1 cellular context compared by ENCODE assay signal in the genomic region with DNA sequence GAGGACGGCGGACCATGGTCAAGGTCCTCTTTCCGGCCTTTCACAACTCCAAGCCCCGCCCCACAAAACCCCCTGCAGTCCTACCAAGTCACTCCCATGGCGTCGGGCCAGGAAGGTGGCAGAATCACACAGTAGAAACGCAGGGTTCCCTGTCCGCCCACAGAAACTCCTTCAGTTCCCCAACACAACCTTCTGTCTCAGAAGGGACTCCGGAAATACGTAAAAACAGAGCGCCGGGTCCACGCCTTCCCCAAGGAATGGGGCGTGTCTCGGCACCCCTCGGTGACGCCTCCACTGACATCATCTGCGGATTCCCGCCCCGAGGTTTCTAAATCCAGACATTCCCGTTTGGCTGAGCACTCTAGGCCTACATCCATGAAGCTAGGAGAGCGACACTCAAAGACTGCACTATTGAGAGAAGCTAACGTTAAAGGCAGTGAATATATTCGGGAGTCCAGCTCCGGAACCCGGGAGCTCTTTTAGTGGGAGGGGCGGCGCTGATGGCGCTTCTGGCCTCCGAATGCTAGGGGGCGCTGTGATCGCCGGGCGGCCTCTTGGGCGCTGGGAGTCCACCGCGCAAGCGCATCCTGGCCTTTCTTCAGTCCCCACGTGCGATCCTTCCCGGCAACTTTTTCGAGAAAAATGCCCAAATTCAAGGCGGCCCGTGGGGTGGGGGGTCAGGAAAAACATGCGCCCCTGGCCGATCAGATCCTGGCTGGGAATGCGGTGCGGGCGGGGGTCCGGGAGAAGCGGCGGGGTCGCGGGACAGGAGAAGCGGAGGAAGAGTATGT.
TF ChIP-seq lines count a peak whose summit lies in the region.

A gene with protein sequence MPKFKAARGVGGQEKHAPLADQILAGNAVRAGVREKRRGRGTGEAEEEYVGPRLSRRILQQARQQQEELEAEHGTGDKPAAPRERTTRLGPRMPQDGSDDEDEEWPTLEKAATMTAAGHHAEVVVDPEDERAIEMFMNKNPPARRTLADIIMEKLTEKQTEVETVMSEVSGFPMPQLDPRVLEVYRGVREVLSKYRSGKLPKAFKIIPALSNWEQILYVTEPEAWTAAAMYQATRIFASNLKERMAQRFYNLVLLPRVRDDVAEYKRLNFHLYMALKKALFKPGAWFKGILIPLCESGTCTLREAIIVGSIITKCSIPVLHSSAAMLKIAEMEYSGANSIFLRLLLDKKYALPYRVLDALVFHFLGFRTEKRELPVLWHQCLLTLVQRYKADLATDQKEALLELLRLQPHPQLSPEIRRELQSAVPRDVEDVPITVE (plus strand): TSS at position 579 of the 791 bp plus-strand sequence. CDS start 64 bp downstream, at position 643.
A gene with protein sequence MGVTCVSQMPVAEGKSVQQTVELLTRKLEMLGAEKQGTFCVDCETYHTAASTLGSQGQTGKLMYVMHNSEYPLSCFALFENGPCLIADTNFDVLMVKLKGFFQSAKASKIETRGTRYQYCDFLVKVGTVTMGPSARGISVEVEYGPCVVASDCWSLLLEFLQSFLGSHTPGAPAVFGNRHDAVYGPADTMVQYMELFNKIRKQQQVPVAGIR (minus strand): TSS at position 219 of the 791 bp plus-strand sequence. CDS start 121 bp downstream, at position 98.

TF ChIP-seq in HEK293, 187 proteins besides CTCF, POLR2A, EP300 and RAD21 (continued from another document and continues in another):
- TF ChIP-seq, protein P1, sequence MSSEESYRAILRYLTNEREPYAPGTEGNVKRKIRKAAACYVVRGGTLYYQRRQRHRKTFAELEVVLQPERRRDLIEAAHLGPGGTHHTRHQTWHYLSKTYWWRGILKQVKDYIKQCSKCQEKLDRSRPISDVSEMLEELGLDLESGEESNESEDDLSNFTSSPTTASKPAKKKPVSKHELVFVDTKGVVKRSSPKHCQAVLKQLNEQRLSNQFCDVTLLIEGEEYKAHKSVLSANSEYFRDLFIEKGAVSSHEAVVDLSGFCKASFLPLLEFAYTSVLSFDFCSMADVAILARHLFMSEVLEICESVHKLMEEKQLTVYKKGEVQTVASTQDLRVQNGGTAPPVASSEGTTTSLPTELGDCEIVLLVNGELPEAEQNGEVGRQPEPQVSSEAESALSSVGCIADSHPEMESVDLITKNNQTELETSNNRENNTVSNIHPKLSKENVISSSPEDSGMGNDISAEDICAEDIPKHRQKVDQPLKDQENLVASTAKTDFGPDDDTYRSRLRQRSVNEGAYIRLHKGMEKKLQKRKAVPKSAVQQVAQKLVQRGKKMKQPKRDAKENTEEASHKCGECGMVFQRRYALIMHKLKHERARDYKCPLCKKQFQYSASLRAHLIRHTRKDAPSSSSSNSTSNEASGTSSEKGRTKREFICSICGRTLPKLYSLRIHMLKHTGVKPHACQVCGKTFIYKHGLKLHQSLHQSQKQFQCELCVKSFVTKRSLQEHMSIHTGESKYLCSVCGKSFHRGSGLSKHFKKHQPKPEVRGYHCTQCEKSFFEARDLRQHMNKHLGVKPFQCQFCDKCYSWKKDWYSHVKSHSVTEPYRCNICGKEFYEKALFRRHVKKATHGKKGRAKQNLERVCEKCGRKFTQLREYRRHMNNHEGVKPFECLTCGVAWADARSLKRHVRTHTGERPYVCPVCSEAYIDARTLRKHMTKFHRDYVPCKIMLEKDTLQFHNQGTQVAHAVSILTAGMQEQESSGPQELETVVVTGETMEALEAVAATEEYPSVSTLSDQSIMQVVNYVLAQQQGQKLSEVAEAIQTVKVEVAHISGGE (tag by site-specific recombination; conservative IDR thresholded peaks at IDR 0.05; ENCODE audit: low read depth) = peak; percentile 86
- TF ChIP-seq ZNF133 (tag by site-specific recombination; IDR thresholded peaks at IDR 0.05) (no peak), ZNF830 (tag by site-specific recombination; IDR thresholded peaks at IDR 0.05; ENCODE audit: low read depth) (no peak), ZNF404 (tag by site-specific recombination; IDR thresholded peaks at IDR 0.05) (no peak), ZBTB7A (tag by site-specific recombination; IDR thresholded peaks at IDR 0.05; ENCODE audit: low read depth) (0 out of 2 replicates have a peak, but pooled peaks have one; percentile 25), ZNF140 (tag by site-specific recombination; IDR thresholded peaks at IDR 0.05) (no peak), ZNF768 (tag by site-specific recombination; IDR thresholded peaks at IDR 0.05) (no peak), MEIS1 (CRISPR knock-in tag; IDR thresholded peaks at IDR 0.05; ENCODE audit: borderline replicate concordance) (no peak), KLF16 (tag by site-specific recombination; IDR thresholded peaks at IDR 0.05) (peak; percentile 97), ZNF311 (tag by site-specific recombination; IDR thresholded peaks at IDR 0.05; ENCODE audit: borderline replicate concordance) (no peak), ZNF202 (tag by site-specific recombination; IDR thresholded peaks at IDR 0.05; ENCODE audit: borderline replicate concordance) (no peak), GLI2 (tag by site-specific recombination; IDR thresholded peaks at IDR 0.05; ENCODE audit: borderline replicate concordance, low read depth) (no peak), ZNF37A (tag by site-specific recombination; IDR thresholded peaks at IDR 0.05) (no peak), ZNF555 (tag by site-specific recombination; conservative IDR thresholded peaks at IDR 0.05) (no peak), ZNF558 (tag by site-specific recombination; IDR thresholded peaks at IDR 0.05) (peak; percentile 56; the same call in 1 of the 2 replicates), ZNF174 (tag by site-specific recombination; IDR thresholded peaks at IDR 0.05) (no peak), ZNF24 (tag by site-specific recombination; IDR thresholded peaks at IDR 0.05) (0 out of 2 replicates have a peak, but pooled peaks have one; percentile 44), ZNF391 (tag by site-specific recombination; IDR thresholded peaks at IDR 0.05; ENCODE audit: borderline replicate concordance, low read depth) (no peak), HOXC10 (CRISPR knock-in tag; IDR thresholded peaks at IDR 0.05) (no peak), ZNF658 (tag by site-specific recombination; IDR thresholded peaks at IDR 0.05) (no peak), ZNF157 (tag by site-specific recombination; IDR thresholded peaks at IDR 0.05) (no peak), ZNF792 (tag by site-specific recombination; IDR thresholded peaks at IDR 0.05) (no peak), SP3 (tag by site-specific recombination; IDR thresholded peaks at IDR 0.05) (peak; percentile 98)
- TF ChIP-seq, protein P2, sequence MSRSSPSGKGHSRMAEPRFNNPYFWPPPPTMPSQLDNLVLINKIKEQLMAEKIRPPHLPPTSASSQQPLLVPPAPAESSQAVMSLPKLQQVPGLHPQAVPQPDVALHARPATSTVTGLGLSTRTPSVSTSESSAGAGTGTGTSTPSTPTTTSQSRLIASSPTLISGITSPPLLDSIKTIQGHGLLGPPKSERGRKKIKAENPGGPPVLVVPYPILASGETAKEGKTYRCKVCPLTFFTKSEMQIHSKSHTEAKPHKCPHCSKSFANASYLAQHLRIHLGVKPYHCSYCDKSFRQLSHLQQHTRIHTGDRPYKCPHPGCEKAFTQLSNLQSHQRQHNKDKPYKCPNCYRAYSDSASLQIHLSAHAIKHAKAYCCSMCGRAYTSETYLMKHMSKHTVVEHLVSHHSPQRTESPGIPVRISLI (tag by site-specific recombination; IDR thresholded peaks at IDR 0.05) = no peak
- TF ChIP-seq, protein P3, sequence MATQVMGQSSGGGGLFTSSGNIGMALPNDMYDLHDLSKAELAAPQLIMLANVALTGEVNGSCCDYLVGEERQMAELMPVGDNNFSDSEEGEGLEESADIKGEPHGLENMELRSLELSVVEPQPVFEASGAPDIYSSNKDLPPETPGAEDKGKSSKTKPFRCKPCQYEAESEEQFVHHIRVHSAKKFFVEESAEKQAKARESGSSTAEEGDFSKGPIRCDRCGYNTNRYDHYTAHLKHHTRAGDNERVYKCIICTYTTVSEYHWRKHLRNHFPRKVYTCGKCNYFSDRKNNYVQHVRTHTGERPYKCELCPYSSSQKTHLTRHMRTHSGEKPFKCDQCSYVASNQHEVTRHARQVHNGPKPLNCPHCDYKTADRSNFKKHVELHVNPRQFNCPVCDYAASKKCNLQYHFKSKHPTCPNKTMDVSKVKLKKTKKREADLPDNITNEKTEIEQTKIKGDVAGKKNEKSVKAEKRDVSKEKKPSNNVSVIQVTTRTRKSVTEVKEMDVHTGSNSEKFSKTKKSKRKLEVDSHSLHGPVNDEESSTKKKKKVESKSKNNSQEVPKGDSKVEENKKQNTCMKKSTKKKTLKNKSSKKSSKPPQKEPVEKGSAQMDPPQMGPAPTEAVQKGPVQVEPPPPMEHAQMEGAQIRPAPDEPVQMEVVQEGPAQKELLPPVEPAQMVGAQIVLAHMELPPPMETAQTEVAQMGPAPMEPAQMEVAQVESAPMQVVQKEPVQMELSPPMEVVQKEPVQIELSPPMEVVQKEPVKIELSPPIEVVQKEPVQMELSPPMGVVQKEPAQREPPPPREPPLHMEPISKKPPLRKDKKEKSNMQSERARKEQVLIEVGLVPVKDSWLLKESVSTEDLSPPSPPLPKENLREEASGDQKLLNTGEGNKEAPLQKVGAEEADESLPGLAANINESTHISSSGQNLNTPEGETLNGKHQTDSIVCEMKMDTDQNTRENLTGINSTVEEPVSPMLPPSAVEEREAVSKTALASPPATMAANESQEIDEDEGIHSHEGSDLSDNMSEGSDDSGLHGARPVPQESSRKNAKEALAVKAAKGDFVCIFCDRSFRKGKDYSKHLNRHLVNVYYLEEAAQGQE (tag by site-specific recombination; IDR thresholded peaks at IDR 0.05) = peak; percentile 21; the same call in 1 of the 2 replicates
- TF ChIP-seq, protein P4, sequence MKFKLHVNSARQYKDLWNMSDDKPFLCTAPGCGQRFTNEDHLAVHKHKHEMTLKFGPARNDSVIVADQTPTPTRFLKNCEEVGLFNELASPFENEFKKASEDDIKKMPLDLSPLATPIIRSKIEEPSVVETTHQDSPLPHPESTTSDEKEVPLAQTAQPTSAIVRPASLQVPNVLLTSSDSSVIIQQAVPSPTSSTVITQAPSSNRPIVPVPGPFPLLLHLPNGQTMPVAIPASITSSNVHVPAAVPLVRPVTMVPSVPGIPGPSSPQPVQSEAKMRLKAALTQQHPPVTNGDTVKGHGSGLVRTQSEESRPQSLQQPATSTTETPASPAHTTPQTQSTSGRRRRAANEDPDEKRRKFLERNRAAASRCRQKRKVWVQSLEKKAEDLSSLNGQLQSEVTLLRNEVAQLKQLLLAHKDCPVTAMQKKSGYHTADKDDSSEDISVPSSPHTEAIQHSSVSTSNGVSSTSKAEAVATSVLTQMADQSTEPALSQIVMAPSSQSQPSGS (tag by site-specific recombination; IDR thresholded peaks at IDR 0.05; ENCODE audit: low read depth) = peak; percentile 86
- TF ChIP-seq, protein P5, sequence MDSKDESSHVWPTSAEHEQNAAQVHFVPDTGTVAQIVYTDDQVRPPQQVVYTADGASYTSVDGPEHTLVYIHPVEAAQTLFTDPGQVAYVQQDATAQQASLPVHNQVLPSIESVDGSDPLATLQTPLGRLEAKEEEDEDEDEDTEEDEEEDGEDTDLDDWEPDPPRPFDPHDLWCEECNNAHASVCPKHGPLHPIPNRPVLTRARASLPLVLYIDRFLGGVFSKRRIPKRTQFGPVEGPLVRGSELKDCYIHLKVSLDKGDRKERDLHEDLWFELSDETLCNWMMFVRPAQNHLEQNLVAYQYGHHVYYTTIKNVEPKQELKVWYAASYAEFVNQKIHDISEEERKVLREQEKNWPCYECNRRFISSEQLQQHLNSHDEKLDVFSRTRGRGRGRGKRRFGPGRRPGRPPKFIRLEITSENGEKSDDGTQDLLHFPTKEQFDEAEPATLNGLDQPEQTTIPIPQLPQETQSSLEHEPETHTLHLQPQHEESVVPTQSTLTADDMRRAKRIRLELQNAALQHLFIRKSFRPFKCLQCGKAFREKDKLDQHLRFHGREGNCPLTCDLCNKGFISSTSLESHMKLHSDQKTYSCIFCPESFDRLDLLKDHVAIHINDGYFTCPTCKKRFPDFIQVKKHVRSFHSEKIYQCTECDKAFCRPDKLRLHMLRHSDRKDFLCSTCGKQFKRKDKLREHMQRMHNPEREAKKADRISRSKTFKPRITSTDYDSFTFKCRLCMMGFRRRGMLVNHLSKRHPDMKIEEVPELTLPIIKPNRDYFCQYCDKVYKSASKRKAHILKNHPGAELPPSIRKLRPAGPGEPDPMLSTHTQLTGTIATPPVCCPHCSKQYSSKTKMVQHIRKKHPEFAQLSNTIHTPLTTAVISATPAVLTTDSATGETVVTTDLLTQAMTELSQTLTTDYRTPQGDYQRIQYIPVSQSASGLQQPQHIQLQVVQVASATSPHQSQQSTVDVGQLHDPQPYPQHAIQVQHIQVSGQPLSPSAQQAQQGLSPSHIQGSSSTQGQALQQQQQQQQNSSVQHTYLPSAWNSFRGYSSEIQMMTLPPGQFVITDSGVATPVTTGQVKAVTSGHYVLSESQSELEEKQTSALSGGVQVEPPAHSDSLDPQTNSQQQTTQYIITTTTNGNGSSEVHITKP (tag by site-specific recombination; IDR thresholded peaks at IDR 0.05) = peak; percentile 82
- TF ChIP-seq, protein P6, sequence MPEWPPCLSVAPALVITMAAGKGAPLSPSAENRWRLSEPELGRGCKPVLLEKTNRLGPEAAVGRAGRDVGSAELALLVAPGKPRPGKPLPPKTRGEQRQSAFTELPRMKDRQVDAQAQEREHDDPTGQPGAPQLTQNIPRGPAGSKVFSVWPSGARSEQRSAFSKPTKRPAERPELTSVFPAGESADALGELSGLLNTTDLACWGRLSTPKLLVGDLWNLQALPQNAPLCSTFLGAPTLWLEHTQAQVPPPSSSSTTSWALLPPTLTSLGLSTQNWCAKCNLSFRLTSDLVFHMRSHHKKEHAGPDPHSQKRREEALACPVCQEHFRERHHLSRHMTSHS (tag by site-specific recombination; IDR thresholded peaks at IDR 0.05) = no peak
- TF ChIP-seq, protein P7, sequence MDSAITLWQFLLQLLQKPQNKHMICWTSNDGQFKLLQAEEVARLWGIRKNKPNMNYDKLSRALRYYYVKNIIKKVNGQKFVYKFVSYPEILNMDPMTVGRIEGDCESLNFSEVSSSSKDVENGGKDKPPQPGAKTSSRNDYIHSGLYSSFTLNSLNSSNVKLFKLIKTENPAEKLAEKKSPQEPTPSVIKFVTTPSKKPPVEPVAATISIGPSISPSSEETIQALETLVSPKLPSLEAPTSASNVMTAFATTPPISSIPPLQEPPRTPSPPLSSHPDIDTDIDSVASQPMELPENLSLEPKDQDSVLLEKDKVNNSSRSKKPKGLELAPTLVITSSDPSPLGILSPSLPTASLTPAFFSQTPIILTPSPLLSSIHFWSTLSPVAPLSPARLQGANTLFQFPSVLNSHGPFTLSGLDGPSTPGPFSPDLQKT (IDR thresholded peaks at IDR 0.05; ENCODE audit: borderline replicate concordance, low read depth, low read length) = no peak
- TF ChIP-seq, protein P8, sequence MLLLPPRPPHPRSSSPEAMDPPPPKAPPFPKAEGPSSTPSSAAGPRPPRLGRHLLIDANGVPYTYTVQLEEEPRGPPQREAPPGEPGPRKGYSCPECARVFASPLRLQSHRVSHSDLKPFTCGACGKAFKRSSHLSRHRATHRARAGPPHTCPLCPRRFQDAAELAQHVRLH (tag by site-specific recombination; IDR thresholded peaks at IDR 0.05) = no peak; the same call in 1 of the 2 replicates
- TF ChIP-seq, protein P9, sequence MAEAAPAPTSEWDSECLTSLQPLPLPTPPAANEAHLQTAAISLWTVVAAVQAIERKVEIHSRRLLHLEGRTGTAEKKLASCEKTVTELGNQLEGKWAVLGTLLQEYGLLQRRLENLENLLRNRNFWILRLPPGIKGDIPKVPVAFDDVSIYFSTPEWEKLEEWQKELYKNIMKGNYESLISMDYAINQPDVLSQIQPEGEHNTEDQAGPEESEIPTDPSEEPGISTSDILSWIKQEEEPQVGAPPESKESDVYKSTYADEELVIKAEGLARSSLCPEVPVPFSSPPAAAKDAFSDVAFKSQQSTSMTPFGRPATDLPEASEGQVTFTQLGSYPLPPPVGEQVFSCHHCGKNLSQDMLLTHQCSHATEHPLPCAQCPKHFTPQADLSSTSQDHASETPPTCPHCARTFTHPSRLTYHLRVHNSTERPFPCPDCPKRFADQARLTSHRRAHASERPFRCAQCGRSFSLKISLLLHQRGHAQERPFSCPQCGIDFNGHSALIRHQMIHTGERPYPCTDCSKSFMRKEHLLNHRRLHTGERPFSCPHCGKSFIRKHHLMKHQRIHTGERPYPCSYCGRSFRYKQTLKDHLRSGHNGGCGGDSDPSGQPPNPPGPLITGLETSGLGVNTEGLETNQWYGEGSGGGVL (tag by site-specific recombination; IDR thresholded peaks at IDR 0.05) = no peak; the same call in 1 of the 2 replicates
